8 cellular contexts compared by ENCODE assay signal in the genomic region with DNA sequence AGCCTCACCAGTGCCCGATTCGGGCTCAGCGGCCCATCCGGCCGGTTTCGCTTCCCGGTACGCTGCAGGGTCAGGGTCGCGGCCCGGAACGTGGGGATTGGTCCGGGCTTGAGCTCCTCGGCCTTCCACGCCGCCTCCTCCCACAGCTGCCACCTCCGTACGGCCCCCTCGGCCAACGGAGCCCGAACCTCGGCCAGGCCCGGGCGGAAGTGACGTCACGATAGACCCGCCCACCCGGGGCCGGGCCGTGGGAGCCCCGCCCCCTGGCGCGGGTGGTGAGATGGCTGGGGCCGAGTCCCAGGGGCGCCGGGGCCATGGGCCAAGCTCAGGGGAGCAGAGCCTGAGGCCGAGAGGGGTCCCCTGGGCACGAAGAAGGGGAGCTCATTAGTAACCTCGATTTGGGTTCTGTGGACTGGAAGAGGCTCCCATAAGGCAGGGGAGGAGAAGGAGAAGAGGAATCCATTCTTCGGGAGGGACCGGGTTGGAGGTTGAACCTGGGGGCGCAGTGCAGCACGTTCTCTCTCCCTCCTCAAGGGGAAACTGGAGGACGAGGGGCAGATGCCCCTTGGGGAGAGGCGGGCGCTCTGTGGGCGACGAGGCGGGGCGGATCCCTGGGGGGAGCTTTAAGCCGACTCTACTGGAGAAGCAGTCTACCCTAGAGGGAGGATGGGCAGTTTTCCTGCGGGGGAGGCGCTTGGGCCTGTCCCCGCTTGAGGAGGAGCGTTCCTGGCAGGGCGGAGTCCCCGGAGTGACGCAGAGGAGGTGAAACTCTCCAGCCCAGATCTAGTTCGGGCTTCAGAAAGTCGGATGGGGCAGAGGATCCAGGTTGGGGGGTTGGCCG. TPM values are rescaled to one million over a fixed set of nuclear protein-coding genes. Genes with fewer than 3 reads are reported as not detected.
A peak's percentile ranks its signal among the peaks of the same experiment; 100 is the strongest.
DNase-seq lines count a peak whose midpoint lies in the region; ATAC-seq and TF ChIP-seq lines count a peak whose summit lies in the region.

A gene with protein sequence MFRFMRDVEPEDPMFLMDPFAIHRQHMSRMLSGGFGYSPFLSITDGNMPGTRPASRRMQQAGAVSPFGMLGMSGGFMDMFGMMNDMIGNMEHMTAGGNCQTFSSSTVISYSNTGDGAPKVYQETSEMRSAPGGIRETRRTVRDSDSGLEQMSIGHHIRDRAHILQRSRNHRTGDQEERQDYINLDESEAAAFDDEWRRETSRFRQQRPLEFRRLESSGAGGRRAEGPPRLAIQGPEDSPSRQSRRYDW (minus strand): TSS at position 211 of the 841 bp plus-strand sequence. CDS start 807 bp downstream, outside the sequence.

- peak; percentile 89; the same call in 1 of the 2 replicates for TF ChIP-seq CTCF in WTC11 (IDR thresholded peaks at IDR 0.05)
- no peak for TF ChIP-seq CTCF in cardiac fibroblast (IDR thresholded peaks at IDR 0.05; ENCODE audit: low read depth, low read length)

- H3K4me3 ChIP-seq in cardiac fibroblast (replicated peaks in 1 of 2; ENCODE audit: low read depth in 2 of 2, low read length in 2 of 2) = peak within 1 kb of the TSS; percentile 84 to 94

- H3K27ac Mint-ChIP-seq in WTC11 (peak within 1 kb of the TSS; percentile 99), immature natural killer cell (peak within 1 kb of the TSS; percentile 95 to 99 (median 97))

- no peaks in the 10 kb centered on the region for H3K27me3 Mint-ChIP-seq in WTC11 (ENCODE audit: low read depth)
- H3K27me3 Mint-ChIP-seq in immature natural killer cell (ENCODE audit: low read depth in 3 of 3) = peaks cover 4 to 12% (median 7%) of the 10 kb centered on the region in 3 donors

- peaks cover 25% of the 10 kb centered on the region for H3K4me1 Mint-ChIP-seq in WTC11
- H3K4me1 Mint-ChIP-seq in immature natural killer cell = peaks cover 22 to 24% of the 10 kb centered on the region in 2 donors

- POLR2A ChIA-PET in WTC11 (lab: Charles Lee) = interaction anchor here (0.5 to 5.1 kb wide), 24 partner anchors 10 to 191 kb away, joined by 3 to 84 read pairs (median 4); a partner anchor contains a TSS

- ATAC-seq in GM18909 (IDR thresholded peaks at IDR 0.05; ENCODE audit: poor library complexity, unreplicated experiment) (peak; percentile 89), HG03175 (IDR thresholded peaks at IDR 0.05; ENCODE audit: unreplicated experiment) (peak; percentile 93), WTC11 (peak; percentile 95)

- H3K36me3 Mint-ChIP-seq in WTC11 = peaks cover 36% of the 10 kb centered on the region
- peaks cover 8 to 16% (median 10%) of the 10 kb centered on the region in 3 donors for H3K36me3 Mint-ChIP-seq in immature natural killer cell

- H3K9me3 Mint-ChIP-seq in WTC11 (no peaks in the 10 kb centered on the region), immature natural killer cell (no peaks in the 10 kb centered on the region)

- DNase-seq in AG08395 (ENCODE audit: low spot score) (peak; percentile 99), NCI-H226 (peak; percentile 98), WTC11 (ENCODE audit: low spot score) (peak; percentile 99), cardiac fibroblast (ENCODE audit: low read depth in 2 of 2) (peak; percentile 100), immature natural killer cell (peak; percentile 95 to 97 (median 96)), smooth muscle cell of the brain vasculature (ENCODE audit: low read depth, low spot score) (peak; percentile 98)

- CTCF ChIA-PET in WTC11 (lab: Charles Lee) = interaction anchor here (0.6 to 7.7 kb wide), 35 partner anchors 9 to 265 kb away, joined by 3 to 234 read pairs (median 6); a partner anchor contains a TSS

- H3K4me3 Mint-ChIP-seq in WTC11 (peak within 1 kb of the TSS; percentile 92), immature natural killer cell (peak within 1 kb of the TSS; percentile 93 to 97 (median 95))

TF ChIP-seq in WTC11, 78 proteins besides CTCF, POLR2A, EP300 and RAD21 (continues in another document):
- TF ChIP-seq KAT7 (CRISPR knock-in tag; IDR thresholded peaks at IDR 0.05; ENCODE audit: borderline replicate concordance) = 0 out of 2 replicates have a peak, but pooled peaks have one; percentile 67
- 0 out of 2 replicates have a peak, but pooled peaks have one; percentile 6 for TF ChIP-seq SMAD3 (CRISPR knock-in tag; IDR thresholded peaks at IDR 0.05; ENCODE audit: borderline replicate concordance)
- TF ChIP-seq, protein P1, sequence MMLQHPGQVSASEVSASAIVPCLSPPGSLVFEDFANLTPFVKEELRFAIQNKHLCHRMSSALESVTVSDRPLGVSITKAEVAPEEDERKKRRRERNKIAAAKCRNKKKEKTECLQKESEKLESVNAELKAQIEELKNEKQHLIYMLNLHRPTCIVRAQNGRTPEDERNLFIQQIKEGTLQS (CRISPR knock-in tag; conservative IDR thresholded peaks at IDR 0.05) = no peak
- peak; percentile 73 for TF ChIP-seq MYBL2 (CRISPR knock-in tag; IDR thresholded peaks at IDR 0.05)
- TF ChIP-seq ZNF138 (CRISPR knock-in tag; conservative IDR thresholded peaks at IDR 0.05) = no peak
- TF ChIP-seq, protein P2, sequence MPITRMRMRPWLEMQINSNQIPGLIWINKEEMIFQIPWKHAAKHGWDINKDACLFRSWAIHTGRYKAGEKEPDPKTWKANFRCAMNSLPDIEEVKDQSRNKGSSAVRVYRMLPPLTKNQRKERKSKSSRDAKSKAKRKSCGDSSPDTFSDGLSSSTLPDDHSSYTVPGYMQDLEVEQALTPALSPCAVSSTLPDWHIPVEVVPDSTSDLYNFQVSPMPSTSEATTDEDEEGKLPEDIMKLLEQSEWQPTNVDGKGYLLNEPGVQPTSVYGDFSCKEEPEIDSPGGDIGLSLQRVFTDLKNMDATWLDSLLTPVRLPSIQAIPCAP (CRISPR knock-in tag; IDR thresholded peaks at IDR 0.05) = peak; percentile 32; the same call in 1 of the 2 replicates
- TF ChIP-seq ZNF317 (CRISPR knock-in tag; IDR thresholded peaks at IDR 0.05; ENCODE audit: borderline replicate concordance, low read depth) = 0 out of 2 replicates have a peak, but pooled peaks have one; percentile 16
- peak; percentile 66; the same call in 1 of the 2 replicates for TF ChIP-seq ESRRA (CRISPR knock-in tag; IDR thresholded peaks at IDR 0.05; ENCODE audit: borderline replicate concordance)
- TF ChIP-seq, protein P3, sequence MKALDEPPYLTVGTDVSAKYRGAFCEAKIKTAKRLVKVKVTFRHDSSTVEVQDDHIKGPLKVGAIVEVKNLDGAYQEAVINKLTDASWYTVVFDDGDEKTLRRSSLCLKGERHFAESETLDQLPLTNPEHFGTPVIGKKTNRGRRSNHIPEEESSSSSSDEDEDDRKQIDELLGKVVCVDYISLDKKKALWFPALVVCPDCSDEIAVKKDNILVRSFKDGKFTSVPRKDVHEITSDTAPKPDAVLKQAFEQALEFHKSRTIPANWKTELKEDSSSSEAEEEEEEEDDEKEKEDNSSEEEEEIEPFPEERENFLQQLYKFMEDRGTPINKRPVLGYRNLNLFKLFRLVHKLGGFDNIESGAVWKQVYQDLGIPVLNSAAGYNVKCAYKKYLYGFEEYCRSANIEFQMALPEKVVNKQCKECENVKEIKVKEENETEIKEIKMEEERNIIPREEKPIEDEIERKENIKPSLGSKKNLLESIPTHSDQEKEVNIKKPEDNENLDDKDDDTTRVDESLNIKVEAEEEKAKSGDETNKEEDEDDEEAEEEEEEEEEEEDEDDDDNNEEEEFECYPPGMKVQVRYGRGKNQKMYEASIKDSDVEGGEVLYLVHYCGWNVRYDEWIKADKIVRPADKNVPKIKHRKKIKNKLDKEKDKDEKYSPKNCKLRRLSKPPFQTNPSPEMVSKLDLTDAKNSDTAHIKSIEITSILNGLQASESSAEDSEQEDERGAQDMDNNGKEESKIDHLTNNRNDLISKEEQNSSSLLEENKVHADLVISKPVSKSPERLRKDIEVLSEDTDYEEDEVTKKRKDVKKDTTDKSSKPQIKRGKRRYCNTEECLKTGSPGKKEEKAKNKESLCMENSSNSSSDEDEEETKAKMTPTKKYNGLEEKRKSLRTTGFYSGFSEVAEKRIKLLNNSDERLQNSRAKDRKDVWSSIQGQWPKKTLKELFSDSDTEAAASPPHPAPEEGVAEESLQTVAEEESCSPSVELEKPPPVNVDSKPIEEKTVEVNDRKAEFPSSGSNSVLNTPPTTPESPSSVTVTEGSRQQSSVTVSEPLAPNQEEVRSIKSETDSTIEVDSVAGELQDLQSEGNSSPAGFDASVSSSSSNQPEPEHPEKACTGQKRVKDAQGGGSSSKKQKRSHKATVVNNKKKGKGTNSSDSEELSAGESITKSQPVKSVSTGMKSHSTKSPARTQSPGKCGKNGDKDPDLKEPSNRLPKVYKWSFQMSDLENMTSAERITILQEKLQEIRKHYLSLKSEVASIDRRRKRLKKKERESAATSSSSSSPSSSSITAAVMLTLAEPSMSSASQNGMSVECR (CRISPR knock-in tag; IDR thresholded peaks at IDR 0.05; ENCODE audit: borderline replicate concordance) = peak; percentile 59; the same call in 1 of the 2 replicates
- TF ChIP-seq FOXP1 (CRISPR knock-in tag; IDR thresholded peaks at IDR 0.05; ENCODE audit: borderline replicate concordance) = 0 out of 2 replicates have a peak, but pooled peaks have one; percentile 53
- TF ChIP-seq JAZF1 (CRISPR knock-in tag; IDR thresholded peaks at IDR 0.05) = no peak
- TF ChIP-seq, protein P4, sequence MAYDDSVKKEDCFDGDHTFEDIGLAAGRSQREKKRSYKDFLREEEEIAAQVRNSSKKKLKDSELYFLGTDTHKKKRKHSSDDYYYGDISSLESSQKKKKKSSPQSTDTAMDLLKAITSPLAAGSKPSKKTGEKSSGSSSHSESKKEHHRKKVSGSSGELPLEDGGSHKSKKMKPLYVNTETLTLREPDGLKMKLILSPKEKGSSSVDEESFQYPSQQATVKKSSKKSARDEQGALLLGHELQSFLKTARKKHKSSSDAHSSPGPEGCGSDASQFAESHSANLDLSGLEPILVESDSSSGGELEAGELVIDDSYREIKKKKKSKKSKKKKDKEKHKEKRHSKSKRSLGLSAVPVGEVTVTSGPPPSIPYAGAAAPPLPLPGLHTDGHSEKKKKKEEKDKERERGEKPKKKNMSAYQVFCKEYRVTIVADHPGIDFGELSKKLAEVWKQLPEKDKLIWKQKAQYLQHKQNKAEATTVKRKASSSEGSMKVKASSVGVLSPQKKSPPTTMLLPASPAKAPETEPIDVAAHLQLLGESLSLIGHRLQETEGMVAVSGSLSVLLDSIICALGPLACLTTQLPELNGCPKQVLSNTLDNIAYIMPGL (CRISPR knock-in tag; IDR thresholded peaks at IDR 0.05) = peak; percentile 88

RNA-seq across cellular contexts. Expression of the gene that starts here (rescaled TPM):
- 226 to 236 TPM (median 229 TPM) in 3 replicates for total RNA-seq in WTC11 (2021)
- 100 to 1,000 TPM; 102 to 165 (median 155) TPM for polyA plus RNA-seq in immature natural killer cell

Comparison
In these comparisons a context has a peak if more than half of its experiments do, and no peak if none do; other contexts are left out.
1. Peak in every context shown above with its lines: DNase-seq, ATAC-seq and H3K4me3 ChIP-seq.